2 cellular contexts compared by ENCODE assay signal in genomic region chr17:7348478-7349242, GRCh38.
TF ChIP-seq lines count a peak whose summit lies in the region.

No MANE protein-coding gene starts in this region.

TF ChIP-seq in IMR-90, 13 proteins besides CTCF, POLR2A, EP300 and RAD21:
- peak; percentile 48; the same call in 1 of the 2 replicates for TF ChIP-seq CEBPB (IDR thresholded peaks at IDR 0.05; ENCODE audit: low read depth, low read length)
- no peak for TF ChIP-seq CHD1 (IDR thresholded peaks at IDR 0.05; ENCODE audit: low read depth, low read length)

TF ChIP-seq in K562, 482 proteins besides CTCF, POLR2A, EP300 and RAD21:
- TF ChIP-seq KDM5B (IDR thresholded peaks at IDR 0.05; ENCODE audit: insufficient replicate concordance, low read depth, low read length), result peak; percentile 8
- no peak for TF ChIP-seq TAF15 (IDR thresholded peaks at IDR 0.05; ENCODE audit: low read depth, low read length)
- no peak for TF ChIP-seq ZNF217 (CRISPR knock-in tag; IDR thresholded peaks at IDR 0.05)
- no peak for TF ChIP-seq ZNF561 (CRISPR knock-in tag; conservative IDR thresholded peaks at IDR 0.05)
- TF ChIP-seq HDAC1 (IDR thresholded peaks at IDR 0.05), result no peak
